20 cellular contexts compared by ENCODE assay signal in genomic region chr4:123120473-123120872, GRCh38.
DNase-seq lines count a peak whose midpoint lies in the region; ATAC-seq and TF ChIP-seq lines count a peak whose summit lies in the region.
"Had no signal": no experiment of that assay in that cellular context is flagged by ENCODE, and none has a peak within 500 bp of the region (broad histone marks: within the 10 kb centered on the region; RNA-seq: fewer than 3 reads in every experiment).

No MANE protein-coding gene starts in this region.

- intact Hi-C loops in activated CD8-positive, alpha-beta T cell treated with anti-CD3 and anti-CD28 coated beads for 36 hours (cut with micrococcal nuclease), result no loop called here

- peaks cover 7% of the 10 kb centered on the region for H3K36me3 Mint-ChIP-seq in activated CD8-positive, alpha-beta T cell treated with anti-CD3 and anti-CD28 coated beads for 36 hours (ENCODE audit: low read depth)
- peaks cover 15% of the 10 kb centered on the region for H3K36me3 Mint-ChIP-seq in activated CD4-positive, alpha-beta memory T cell treated with anti-CD3 and anti-CD28 coated beads, Interleukin-2, amount 10 ng/mL, durations not matched to agents 7 days and 5 days (ENCODE audit: low read depth)

- no peaks in the 10 kb centered on the region for H3K4me1 Mint-ChIP-seq in activated CD8-positive, alpha-beta T cell treated with anti-CD3 and anti-CD28 coated beads for 36 hours (ENCODE audit: low read depth)
- no peaks in the 10 kb centered on the region for H3K4me1 Mint-ChIP-seq in activated CD4-positive, alpha-beta memory T cell treated with anti-CD3 and anti-CD28 coated beads, Interleukin-2, amount 10 ng/mL, durations not matched to agents 7 days and 5 days
- H3K4me1 Mint-ChIP-seq: activated naive CD8-positive, alpha-beta T cell treated with anti-CD3 and anti-CD28 coated beads, Interleukin-2, amount 10 ng/mL, durations not matched to agents 7 days and 5 days; B cell had no signal

- peak; percentile 86 for ATAC-seq in esophagus mucosa
- ATAC-seq in activated CD8-positive, alpha-beta T cell treated with anti-CD3 and anti-CD28 coated beads for 36 hours, result no peak
- no peak for ATAC-seq in GM21576 (IDR thresholded peaks at IDR 0.05; ENCODE audit: unreplicated experiment)
- ATAC-seq: K562, left ventricle myocardium superior, sciatic nerve had no signal

- POLR2A ChIA-PET in RWPE1 (lab: Yijun Ruan, JAX; ENCODE audit: low non-redundant PET), result no interaction called here
- POLR2A ChIA-PET in activated CD8-positive, alpha-beta T cell treated with anti-CD3 and anti-CD28 coated beads for 36 hours (lab: Charles Lee), result no interaction called here
- POLR2A ChIA-PET in activated CD4-positive, alpha-beta memory T cell treated with anti-CD3 and anti-CD28 coated beads, Interleukin-2, amount 10 ng/mL, durations not matched to agents 7 days and 5 days (lab: Charles Lee), result no interaction called here

- H3K4me3 Mint-ChIP-seq in activated CD8-positive, alpha-beta T cell treated with anti-CD3 and anti-CD28 coated beads for 36 hours, result no peak overlapping the region
- H3K4me3 Mint-ChIP-seq in activated CD4-positive, alpha-beta memory T cell treated with anti-CD3 and anti-CD28 coated beads, Interleukin-2, amount 10 ng/mL, durations not matched to agents 7 days and 5 days, result no peak overlapping the region
- H3K4me3 Mint-ChIP-seq: activated naive CD8-positive, alpha-beta T cell treated with anti-CD3 and anti-CD28 coated beads, Interleukin-2, amount 10 ng/mL, durations not matched to agents 7 days and 5 days; activated T-helper 1 cell treated with anti-CD3 and anti-CD28 coated beads, Interleukin-12 subunit alpha, Interleukin-12 subunit beta, Interleukin-2, Interleukin-4 antibody, amounts not matched to agents 30 ng/mL and 10 ng/mL and 1 ng/mL, durations not matched to agents 14 hours and 24 hours and 36 hours; B cell had no signal

- no peak for TF ChIP-seq CTCF in RWPE1 (conservative IDR thresholded peaks at IDR 0.05; ENCODE audit: low read depth)
- no peak for TF ChIP-seq CTCF in activated CD8-positive, alpha-beta T cell treated with anti-CD3 and anti-CD28 coated beads for 36 hours (IDR thresholded peaks at IDR 0.05)

- H3K9me3 Mint-ChIP-seq in activated CD8-positive, alpha-beta T cell treated with anti-CD3 and anti-CD28 coated beads for 36 hours, result peaks cover 1% of the 10 kb centered on the region
- H3K9me3 Mint-ChIP-seq in activated CD4-positive, alpha-beta memory T cell treated with anti-CD3 and anti-CD28 coated beads, Interleukin-2, amount 10 ng/mL, durations not matched to agents 7 days and 5 days, result no peaks in the 10 kb centered on the region
- H3K9me3 Mint-ChIP-seq: activated naive CD8-positive, alpha-beta T cell treated with anti-CD3 and anti-CD28 coated beads, Interleukin-2, amount 10 ng/mL, durations not matched to agents 7 days and 5 days; activated T-helper 1 cell treated with anti-CD3 and anti-CD28 coated beads, Interleukin-12 subunit alpha, Interleukin-12 subunit beta, Interleukin-2, Interleukin-4 antibody, amounts not matched to agents 30 ng/mL and 10 ng/mL and 1 ng/mL, durations not matched to agents 14 hours and 24 hours and 36 hours had no signal

- DNase-seq in HCEC 1CT, result peak; percentile 81
- DNase-seq in RWPE1 (ENCODE audit: low spot score), result peak; percentile 30
- DNase-seq in skeletal muscle cell (ENCODE audit: low read depth), result peak; percentile 56
- no peak for DNase-seq in activated CD8-positive, alpha-beta T cell treated with anti-CD3 and anti-CD28 coated beads for 36 hours
- DNase-seq in activated CD4-positive, alpha-beta memory T cell treated with anti-CD3 and anti-CD28 coated beads, Interleukin-2, amount 10 ng/mL, durations not matched to agents 7 days and 5 days, result no peak
- DNase-seq: activated naive CD8-positive, alpha-beta T cell treated with anti-CD3 and anti-CD28 coated beads, Interleukin-2, amount 10 ng/mL, durations not matched to agents 7 days and 5 days; Calu3; effector memory CD4-positive, alpha-beta T cell; left ventricle myocardium superior; NCI-H1105; ovary; Peyer's patch; substantia nigra had no signal

- H3K27ac Mint-ChIP-seq in activated CD8-positive, alpha-beta T cell treated with anti-CD3 and anti-CD28 coated beads for 36 hours, result no peak overlapping the region
- H3K27ac Mint-ChIP-seq in activated CD4-positive, alpha-beta memory T cell treated with anti-CD3 and anti-CD28 coated beads, Interleukin-2, amount 10 ng/mL, durations not matched to agents 7 days and 5 days, result no peak overlapping the region
- H3K27ac Mint-ChIP-seq: activated naive CD8-positive, alpha-beta T cell treated with anti-CD3 and anti-CD28 coated beads, Interleukin-2, amount 10 ng/mL, durations not matched to agents 7 days and 5 days; activated T-helper 1 cell treated with anti-CD3 and anti-CD28 coated beads, Interleukin-12 subunit alpha, Interleukin-12 subunit beta, Interleukin-2, Interleukin-4 antibody, amounts not matched to agents 30 ng/mL and 10 ng/mL and 1 ng/mL, durations not matched to agents 14 hours and 24 hours and 36 hours; B cell had no signal

- CTCF ChIA-PET in RWPE1 (lab: Yijun Ruan, JAX), result interaction anchor here (0.7 kb wide), 1 partner anchor 13 kb away, joined by 4 read pairs; no protein-coding TSS in a partner anchor
- CTCF ChIA-PET in activated CD8-positive, alpha-beta T cell treated with anti-CD3 and anti-CD28 coated beads for 36 hours (lab: Charles Lee), result no interaction called here
- CTCF ChIA-PET in activated CD4-positive, alpha-beta memory T cell treated with anti-CD3 and anti-CD28 coated beads, Interleukin-2, amount 10 ng/mL, durations not matched to agents 7 days and 5 days (lab: Charles Lee), result interaction anchor here (0.6 kb wide), 1 partner anchor 961 kb away, joined by 3 read pairs; no protein-coding TSS in a partner anchor

- H3K27ac ChIP-seq in RWPE1, result no peak overlapping the region
- H3K27ac ChIP-seq: ovary, Peyer's patch, VCaP had no signal

- H3K27me3 Mint-ChIP-seq in activated CD8-positive, alpha-beta T cell treated with anti-CD3 and anti-CD28 coated beads for 36 hours, result no peaks in the 10 kb centered on the region
- no peaks in the 10 kb centered on the region for H3K27me3 Mint-ChIP-seq in activated CD4-positive, alpha-beta memory T cell treated with anti-CD3 and anti-CD28 coated beads, Interleukin-2, amount 10 ng/mL, durations not matched to agents 7 days and 5 days
- H3K27me3 Mint-ChIP-seq: activated naive CD8-positive, alpha-beta T cell treated with anti-CD3 and anti-CD28 coated beads, Interleukin-2, amount 10 ng/mL, durations not matched to agents 7 days and 5 days; B cell had no signal

- no peak overlapping the region for H3K4me3 ChIP-seq in skeletal muscle cell (ENCODE audit: low read depth, low read length)
- H3K4me3 ChIP-seq: K562, ovary, Peyer's patch had no signal

Comparison
In these comparisons a context has a peak if more than half of its experiments do, and no peak if none do; other contexts are left out.
1. DNase-seq: peak in HCEC 1CT (single experiment), RWPE1 (single experiment) and skeletal muscle cell (single experiment); none in activated CD8-positive, alpha-beta T cell treated with anti-CD3 and anti-CD28 coated beads for 36 hours (single experiment) and activated CD4-positive, alpha-beta memory T cell treated with anti-CD3 and anti-CD28 coated beads, Interleukin-2, amount 10 ng/mL, durations not matched to agents 7 days and 5 days (single experiment).